In the genomic region with DNA sequence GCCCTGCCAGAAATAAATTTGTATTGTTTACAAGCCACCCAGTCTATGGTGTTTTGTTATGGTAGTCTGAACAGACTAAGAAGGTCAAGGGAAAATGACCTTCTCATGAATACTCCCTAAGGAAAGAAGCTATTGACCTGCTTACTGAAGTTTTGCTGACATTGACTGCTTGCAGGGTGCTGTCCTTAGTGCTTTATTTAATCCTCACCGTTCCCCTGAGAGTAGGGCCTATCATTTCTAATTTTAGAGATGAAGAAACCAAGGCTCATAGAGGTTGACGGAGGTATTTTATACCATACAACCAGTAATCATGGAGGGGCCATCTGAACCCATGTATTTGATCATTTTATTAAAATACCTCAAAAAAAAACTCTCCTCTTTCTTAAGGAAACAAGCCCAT, we compare ENCODE assay signal across 15 cellular contexts.
DNase-seq lines count a peak whose midpoint lies in the region; ATAC-seq and TF ChIP-seq lines count a peak whose summit lies in the region.
"Had no signal": no experiment of that assay in that cellular context is flagged by ENCODE, and none has a peak within 500 bp of the region (broad histone marks: within the 10 kb centered on the region; RNA-seq: fewer than 3 reads in every experiment).

No MANE protein-coding gene starts in this region.

- intact Hi-C loops in heart left ventricle (cut with DNase I), result loop anchor here in 2 of 10 donors (10.0 kb wide), 2 partner anchors 92 to 102 kb away; a partner anchor contains a TSS
- intact Hi-C loops in cardiac septum (cut with DNase I), result loop anchor here (10.0 kb wide), 1 partner anchor 102 kb away; a partner anchor contains a TSS
- intact Hi-C loops in left ventricle myocardium superior (cut with micrococcal nuclease), result no loop called here

- H3K9me3 ChIP-seq in heart left ventricle (no peaks in the 10 kb centered on the region), HUES6 (ENCODE audit: control insufficient read depth, insufficient read depth, low read depth, low read length) (no peaks in the 10 kb centered on the region; the same call in 1 of the 2 replicates)
- H3K9me3 ChIP-seq: BE2C had no signal

- peaks cover 0 to 16% (median 3%) of the 10 kb centered on the region in 12 donors for H3K4me1 ChIP-seq in heart left ventricle
- peaks cover 6% of the 10 kb centered on the region; the same call in 1 of the 2 replicates for H3K4me1 ChIP-seq in HUES6 (ENCODE audit: control insufficient read depth, insufficient read depth, low read length)
- H3K4me1 ChIP-seq: BE2C had no signal

- H3K27me3 ChIP-seq in heart left ventricle (no peaks in the 10 kb centered on the region), HUES6 (ENCODE audit: control insufficient read depth, insufficient read depth, low read length) (no peaks in the 10 kb centered on the region)
- H3K27me3 ChIP-seq: BE2C had no signal

- no peak for TF ChIP-seq POLR2A in heart left ventricle (IDR thresholded peaks at IDR 0.05)

- no peak for TF ChIP-seq CTCF in heart left ventricle (IDR thresholded peaks at IDR 0.05)

- H3K27ac ChIP-seq in heart left ventricle (peak overlapping the region in 3 of 12 donors; percentile 30 to 43 (median 40)), HUES6 (ENCODE audit: low read depth, low read length) (no peak overlapping the region)

- H3K4me3 ChIP-seq in heart left ventricle (no peak overlapping the region), HUES6 (ENCODE audit: low read depth, low read length) (no peak overlapping the region)
- H3K4me3 ChIP-seq: GM23338 had no signal

- peak overlapping the region; percentile 31 for H3K9ac ChIP-seq in HUES6 (ENCODE audit: low read length)

- DNase-seq in heart left ventricle, result no peak
- no peak for DNase-seq in cardiac septum (ENCODE audit: low spot score)
- no peak for DNase-seq in left ventricle myocardium superior
- no peak for DNase-seq in stimulated activated CD4-positive, alpha-beta T cell treated with anti-CD3 and anti-CD28 coated beads, Interleukin-2, amount 100 ng/mL, for 48 hours
- DNase-seq: ACHN; BE2C; CD4-positive, alpha-beta memory T cell; DMS153; DMS79; GDM1 had no signal

- ATAC-seq in heart left ventricle, result peak; percentile 58 to 80 (median 68)
- peak; percentile 70 for ATAC-seq in left ventricle myocardium superior
- no peak for ATAC-seq in GM18868 (IDR thresholded peaks at IDR 0.05; ENCODE audit: unreplicated experiment)
- ATAC-seq: GM23338, HCT116, HepG2 had no signal

- whole genome bisulfite sequencing in heart left ventricle, 4 donors, result 42 to 51% (median 45%) methylated on average over 2 of the region's 2 CpGs

- H3K36me3 ChIP-seq in heart left ventricle (no peaks in the 10 kb centered on the region), HUES6 (ENCODE audit: control insufficient read depth, insufficient read depth, low read length) (no peaks in the 10 kb centered on the region)
- H3K36me3 ChIP-seq: BE2C had no signal
